11 cellular contexts compared by ENCODE assay signal in the genomic region with DNA sequence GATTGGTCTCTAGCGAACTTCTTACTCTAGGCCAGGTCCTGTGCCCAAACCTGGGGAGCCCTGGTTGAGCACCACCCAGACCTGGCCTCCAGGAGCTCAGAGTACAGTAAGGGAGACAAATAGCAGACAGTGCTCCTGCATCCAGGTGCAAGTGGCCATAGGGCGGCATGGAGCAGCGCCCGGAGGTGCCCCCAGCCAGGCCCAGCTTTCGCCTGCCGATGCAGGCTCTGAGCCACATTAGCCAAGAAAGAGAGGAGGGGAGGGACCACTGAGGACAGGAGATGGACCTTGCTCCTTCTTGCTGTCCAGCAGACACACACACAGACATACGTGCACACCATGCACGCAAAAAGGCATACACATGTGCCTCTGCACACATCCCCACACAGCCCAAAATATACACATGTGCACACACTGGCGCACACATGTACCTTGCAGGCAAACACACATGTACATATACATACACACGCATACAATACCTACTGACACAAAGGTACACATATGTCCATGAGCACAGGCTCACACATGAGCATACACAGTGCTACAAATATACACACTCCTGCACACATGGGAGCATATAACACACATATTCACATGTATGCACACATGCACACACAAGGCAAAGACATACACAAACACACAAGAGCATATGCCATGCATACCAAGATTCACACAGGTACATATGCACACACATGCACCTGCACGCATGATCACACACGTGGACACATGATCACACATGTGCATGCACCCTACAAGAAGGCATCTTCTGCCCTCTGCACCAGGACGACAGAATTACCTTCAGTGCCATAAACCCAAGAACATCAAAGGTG.
DNase-seq lines count a peak whose midpoint lies in the region; ATAC-seq, FAIRE-seq and TF ChIP-seq lines count a peak whose summit lies in the region.
"Had no signal": no experiment of that assay in that cellular context is flagged by ENCODE, and none has a peak within 500 bp of the region (broad histone marks: within the 10 kb centered on the region; RNA-seq: fewer than 3 reads in every experiment).

No MANE protein-coding gene starts in this region.

- H3K9me3 ChIP-seq in kidney (ENCODE audit: control insufficient read depth in 1 of 2, low read length in 2 of 2) = no peaks in the 10 kb centered on the region
- H3K9me3 ChIP-seq: BE2C, SJCRH30 had no signal

- H3K9me3 Mint-ChIP-seq in natural killer cell = no peaks in the 10 kb centered on the region
- H3K9me3 Mint-ChIP-seq in natural killer cell treated with Interleukin-12 subunit alpha and Interleukin-12 subunit beta and Interleukin-15 and Interleukin-18, amount 100 ng/mL, for 72 hours = no peaks in the 10 kb centered on the region
- H3K9me3 Mint-ChIP-seq: CD4-positive, alpha-beta T cell had no signal

- H3K4me3 ChIP-seq in kidney (ENCODE audit: low read length in 2 of 2) = no peak overlapping the region
- H3K4me3 ChIP-seq: SJCRH30 had no signal

- no peak overlapping the region for H3K27ac ChIP-seq in kidney (ENCODE audit: low read depth in 2 of 2, low read length in 2 of 2)
- H3K27ac ChIP-seq: SJCRH30 had no signal

- no peak overlapping the region for H3K27ac Mint-ChIP-seq in natural killer cell
- H3K27ac Mint-ChIP-seq in natural killer cell treated with Interleukin-12 subunit alpha and Interleukin-12 subunit beta and Interleukin-15 and Interleukin-18, amount 100 ng/mL, for 72 hours = no peak overlapping the region
- H3K27ac Mint-ChIP-seq: CD4-positive, alpha-beta T cell had no signal

- no peak for TF ChIP-seq CTCF in natural killer cell (IDR thresholded peaks at IDR 0.05)
- TF ChIP-seq CTCF in kidney (IDR thresholded peaks at IDR 0.05; ENCODE audit: borderline replicate concordance, extremely low read depth, insufficient read depth) = no peak

- H3K36me3 Mint-ChIP-seq in natural killer cell = no peaks in the 10 kb centered on the region
- H3K36me3 Mint-ChIP-seq in natural killer cell treated with Interleukin-12 subunit alpha and Interleukin-12 subunit beta and Interleukin-15 and Interleukin-18, amount 100 ng/mL, for 72 hours = no peaks in the 10 kb centered on the region

- no peak for FAIRE-seq in kidney (lab: Jason Lieb, UNC)
- peak; percentile 96 for FAIRE-seq in urothelium cell line (lab: Jason Lieb, UNC)

- ATAC-seq in natural killer cell = peak in 2 of 3 donors; percentile 10 to 12
- ATAC-seq in natural killer cell treated with Interleukin-12 subunit alpha and Interleukin-12 subunit beta and Interleukin-15 and Interleukin-18, amount 100 ng/mL, for 72 hours = no peak
- ATAC-seq in HG02884 (IDR thresholded peaks at IDR 0.05; ENCODE audit: unreplicated experiment) = no peak

- H3K27me3 Mint-ChIP-seq in natural killer cell (ENCODE audit: low read depth in 2 of 2) = peaks cover 6 to 11% of the 10 kb centered on the region in 2 donors
- H3K27me3 Mint-ChIP-seq in natural killer cell treated with Interleukin-12 subunit alpha and Interleukin-12 subunit beta and Interleukin-15 and Interleukin-18, amount 100 ng/mL, for 72 hours = peaks cover 7 to 11% of the 10 kb centered on the region in 2 donors

- no peaks in the 10 kb centered on the region for H3K36me3 ChIP-seq in kidney (ENCODE audit: control insufficient read depth in 1 of 2, insufficient read depth in 2 of 2, low read length in 2 of 2)
- H3K36me3 ChIP-seq: BE2C, SJCRH30 had no signal

- intact Hi-C loops in natural killer cell (cut with micrococcal nuclease) (no loop called here), kidney (cut with DNase I) (no loop called here)

- H3K4me1 ChIP-seq in kidney (ENCODE audit: control insufficient read depth in 1 of 2, insufficient read depth in 1 of 2, low read depth in 1 of 2, low read length in 2 of 2) = peaks cover 0 to 11% of the 10 kb centered on the region in 2 donors
- H3K4me1 ChIP-seq: SJCRH30 had no signal

- no peak overlapping the region for H3K4me3 Mint-ChIP-seq in natural killer cell
- H3K4me3 Mint-ChIP-seq in natural killer cell treated with Interleukin-12 subunit alpha and Interleukin-12 subunit beta and Interleukin-15 and Interleukin-18, amount 100 ng/mL, for 72 hours = no peak overlapping the region
- H3K4me3 Mint-ChIP-seq: CD4-positive, alpha-beta T cell had no signal

- H3K9ac ChIP-seq in kidney (ENCODE audit: low read length in 2 of 2) = no peak overlapping the region

- DNase-seq in natural killer cell (no peak), NAMALWA (ENCODE audit: low spot score) (peak; percentile 5), kidney (peak; percentile 26), urothelium cell line (ENCODE audit: low spot score) (no peak), AG08395 (ENCODE audit: low spot score) (no peak)
- DNase-seq in natural killer cell treated with Interleukin-12 subunit alpha and Interleukin-12 subunit beta and Interleukin-15 and Interleukin-18, amount 100 ng/mL, for 72 hours (ENCODE audit: low spot score) = no peak
- DNase-seq in NK-92 treated with Interleukin-12 subunit alpha and Interleukin-12 subunit beta, amount 100 ng/mL, for 24 hours (lab: John Stamatoyannopoulos, UW) = no peak

- H3K4me1 Mint-ChIP-seq in natural killer cell = peaks cover 0 to 8% of the 10 kb centered on the region in 2 donors
- H3K4me1 Mint-ChIP-seq in natural killer cell treated with Interleukin-12 subunit alpha and Interleukin-12 subunit beta and Interleukin-15 and Interleukin-18, amount 100 ng/mL, for 72 hours (ENCODE audit: low read depth in 2 of 2) = peaks cover 4 to 6% of the 10 kb centered on the region in 2 donors

Comparison
In these comparisons a context has a peak if more than half of its experiments do, and no peak if none do; other contexts are left out.
1. ATAC-seq: peak in natural killer cell (2 of 3); none in natural killer cell treated with Interleukin-12 subunit alpha and Interleukin-12 subunit beta and Interleukin-15 and Interleukin-18, amount 100 ng/mL, for 72 hours (0 of 2) and HG02884 (single experiment).
2. DNase-seq: peak in NAMALWA (single experiment) and kidney (single experiment); none in natural killer cell (single experiment), natural killer cell treated with Interleukin-12 subunit alpha and Interleukin-12 subunit beta and Interleukin-15 and Interleukin-18, amount 100 ng/mL, for 72 hours (single experiment), urothelium cell line (single experiment), AG08395 (single experiment) and NK-92 treated with Interleukin-12 subunit alpha and Interleukin-12 subunit beta, amount 100 ng/mL, for 24 hours (single experiment).